1 cellular context compared by ENCODE assay signal in genomic region chr22:40552070-40552469, GRCh38.
TF ChIP-seq lines count a peak whose summit lies in the region.

No MANE protein-coding gene starts in this region.

TF ChIP-seq in K562, 482 proteins besides CTCF, POLR2A, EP300 and RAD21 (continued from another document):
- TF ChIP-seq, protein P1, sequence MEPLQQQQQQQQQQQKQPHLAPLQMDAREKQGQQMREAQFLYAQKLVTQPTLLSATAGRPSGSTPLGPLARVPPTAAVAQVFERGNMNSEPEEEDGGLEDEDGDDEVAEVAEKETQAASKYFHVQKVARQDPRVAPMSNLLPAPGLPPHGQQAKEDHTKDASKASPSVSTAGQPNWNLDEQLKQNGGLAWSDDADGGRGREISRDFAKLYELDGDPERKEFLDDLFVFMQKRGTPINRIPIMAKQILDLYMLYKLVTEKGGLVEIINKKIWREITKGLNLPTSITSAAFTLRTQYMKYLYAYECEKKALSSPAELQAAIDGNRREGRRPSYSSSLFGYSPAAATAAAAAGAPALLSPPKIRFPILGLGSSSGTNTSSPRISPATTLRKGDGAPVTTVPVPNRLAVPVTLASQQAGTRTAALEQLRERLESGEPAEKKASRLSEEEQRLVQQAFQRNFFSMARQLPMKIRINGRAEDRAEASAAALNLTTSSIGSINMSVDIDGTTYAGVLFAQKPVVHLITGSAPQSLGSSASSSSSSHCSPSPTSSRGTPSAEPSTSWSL (CRISPR knock-in tag; IDR thresholded peaks at IDR 0.05; ENCODE audit: borderline replicate concordance) = no peak
- TF ChIP-seq ZNF217 (CRISPR knock-in tag; IDR thresholded peaks at IDR 0.05) = no peak
- peak; percentile 76 for TF ChIP-seq SP1 (CRISPR knock-in tag; IDR thresholded peaks at IDR 0.05)
- TF ChIP-seq ZNF592 (IDR thresholded peaks at IDR 0.05) = peak; percentile 31; the same call in 1 of the 2 replicates
- TF ChIP-seq IFI16 (CRISPR knock-in tag; IDR thresholded peaks at IDR 0.05) = no peak
- TF ChIP-seq MAZ (CRISPR knock-in tag; conservative IDR thresholded peaks at IDR 0.05 in 1 of 2, IDR thresholded peaks at IDR 0.05 in 1 of 2) = peak; percentile 31 to 74; a peak in 2 of 4 replicates
- TF ChIP-seq ZNF316 (IDR thresholded peaks at IDR 0.05) = no peak
- no peak for TF ChIP-seq ZKSCAN1 (IDR thresholded peaks at IDR 0.05; ENCODE audit: low read depth, low read length)
- TF ChIP-seq ZNF280A (IDR thresholded peaks at IDR 0.05; ENCODE audit: low read depth, partially characterized antibody) = no peak
- TF ChIP-seq, protein P2, sequence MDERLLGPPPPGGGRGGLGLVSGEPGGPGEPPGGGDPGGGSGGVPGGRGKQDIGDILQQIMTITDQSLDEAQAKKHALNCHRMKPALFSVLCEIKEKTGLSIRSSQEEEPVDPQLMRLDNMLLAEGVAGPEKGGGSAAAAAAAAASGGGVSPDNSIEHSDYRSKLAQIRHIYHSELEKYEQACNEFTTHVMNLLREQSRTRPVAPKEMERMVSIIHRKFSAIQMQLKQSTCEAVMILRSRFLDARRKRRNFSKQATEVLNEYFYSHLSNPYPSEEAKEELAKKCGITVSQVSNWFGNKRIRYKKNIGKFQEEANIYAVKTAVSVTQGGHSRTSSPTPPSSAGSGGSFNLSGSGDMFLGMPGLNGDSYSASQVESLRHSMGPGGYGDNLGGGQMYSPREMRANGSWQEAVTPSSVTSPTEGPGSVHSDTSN (CRISPR knock-in tag; IDR thresholded peaks at IDR 0.05; ENCODE audit: low read depth) = no peak
- TF ChIP-seq, protein P2 (tag; conservative IDR thresholded peaks at IDR 0.05; ENCODE audit: low read depth) = peak; percentile 21; the same call in 1 of the 2 replicates
- TF ChIP-seq, protein P3, sequence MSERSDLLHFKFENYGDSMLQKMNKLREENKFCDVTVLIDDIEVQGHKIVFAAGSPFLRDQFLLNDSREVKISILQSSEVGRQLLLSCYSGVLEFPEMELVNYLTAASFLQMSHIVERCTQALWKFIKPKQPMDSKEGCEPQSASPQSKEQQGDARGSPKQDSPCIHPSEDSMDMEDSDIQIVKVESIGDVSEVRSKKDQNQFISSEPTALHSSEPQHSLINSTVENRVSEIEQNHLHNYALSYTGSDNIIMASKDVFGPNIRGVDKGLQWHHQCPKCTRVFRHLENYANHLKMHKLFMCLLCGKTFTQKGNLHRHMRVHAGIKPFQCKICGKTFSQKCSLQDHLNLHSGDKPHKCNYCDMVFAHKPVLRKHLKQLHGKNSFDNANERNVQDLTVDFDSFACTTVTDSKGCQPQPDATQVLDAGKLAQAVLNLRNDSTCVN (CRISPR knock-in tag; IDR thresholded peaks at IDR 0.05) = no peak
- no peak for TF ChIP-seq FOXK1 (CRISPR knock-in tag; IDR thresholded peaks at IDR 0.05; ENCODE audit: borderline replicate concordance)
- no peak for TF ChIP-seq PPARD (CRISPR knock-in tag; IDR thresholded peaks at IDR 0.05)
- no peak for TF ChIP-seq SNRNP70 (optimal IDR thresholded peaks at IDR 0.05; ENCODE audit: low read depth, low read length)
- TF ChIP-seq POLR3A (IDR thresholded peaks at IDR 0.05; ENCODE audit: borderline replicate concordance, extremely low read depth, insufficient read depth, insufficient read length) = no peak
- peak; percentile 59 for TF ChIP-seq ARID2 (IDR thresholded peaks at IDR 0.05)
- TF ChIP-seq UBTF (IDR thresholded peaks at IDR 0.05; ENCODE audit: borderline replicate concordance in 1 of 2, low read depth in 2 of 2, low read length in 2 of 2) = 0 out of 4 replicates have a peak, but pooled peaks of 1 of the 2 experiments have one; percentile 73
- TF ChIP-seq, protein P4, sequence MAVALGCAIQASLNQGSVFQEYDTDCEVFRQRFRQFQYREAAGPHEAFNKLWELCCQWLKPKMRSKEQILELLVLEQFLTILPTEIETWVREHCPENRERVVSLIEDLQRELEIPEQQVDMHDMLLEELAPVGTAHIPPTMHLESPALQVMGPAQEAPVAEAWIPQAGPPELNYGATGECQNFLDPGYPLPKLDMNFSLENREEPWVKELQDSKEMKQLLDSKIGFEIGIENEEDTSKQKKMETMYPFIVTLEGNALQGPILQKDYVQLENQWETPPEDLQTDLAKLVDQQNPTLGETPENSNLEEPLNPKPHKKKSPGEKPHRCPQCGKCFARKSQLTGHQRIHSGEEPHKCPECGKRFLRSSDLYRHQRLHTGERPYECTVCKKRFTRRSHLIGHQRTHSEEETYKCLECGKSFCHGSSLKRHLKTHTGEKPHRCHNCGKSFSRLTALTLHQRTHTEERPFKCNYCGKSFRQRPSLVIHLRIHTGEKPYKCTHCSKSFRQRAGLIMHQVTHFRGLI (CRISPR knock-in tag; IDR thresholded peaks at IDR 0.05) = no peak
- TF ChIP-seq FOSL1 (tag; conservative IDR thresholded peaks at IDR 0.05) = peak; percentile 51
TF ChIP-seq in K562: peak in this region for 91.
